Comparison of ENCODE assay signal across 28 cellular contexts in the genomic region with DNA sequence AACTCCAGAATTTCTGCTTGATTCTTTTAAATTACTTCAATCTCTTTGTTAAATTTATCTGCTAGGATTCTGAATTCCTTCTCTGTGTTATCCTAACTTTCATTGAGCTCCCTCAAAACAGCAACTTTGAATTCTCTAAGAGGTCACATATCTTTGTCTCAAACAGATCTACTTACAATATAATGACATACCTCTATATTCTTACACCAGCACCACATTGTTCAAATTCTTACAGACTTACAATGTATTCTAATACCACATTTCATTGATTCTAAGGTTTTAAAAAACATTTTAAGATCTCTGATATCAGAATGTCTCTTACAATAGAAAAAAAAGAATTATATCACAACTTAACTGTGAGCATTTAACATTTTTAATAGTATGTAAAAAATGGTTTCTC.
"Had no signal": no experiment of that assay in that cellular context is flagged by ENCODE, and none has a peak within 500 bp of the region (broad histone marks: within the 10 kb centered on the region; RNA-seq: fewer than 3 reads in every experiment).

No MANE protein-coding gene starts in this region.

- H3K4me1 Mint-ChIP-seq: activated B cell treated with CpG ODN at 0.5 μM for 24 hours; immature natural killer cell; naive thymus-derived CD4-positive, alpha-beta T cell; stimulated activated memory B cell treated with anti-CD40 and anti-IgM and Interleukin-4, amounts not matched to agents 10 μg/mL and 1 μg/mL and 100 μg/mL, for 72 hours had no signal

- H3K4me3 ChIP-seq: body of pancreas, cardiac muscle cell, ovary, sigmoid colon, smooth muscle cell, stomach, thyroid gland, upper lobe of left lung had no signal

- H3K9me3 Mint-ChIP-seq: activated CD8-positive, alpha-beta T cell treated with anti-CD3 and anti-CD28 coated beads for 36 hours had no signal

- H3K36me3 Mint-ChIP-seq: activated naive CD4-positive, alpha-beta T cell treated with anti-CD3 and anti-CD28 coated beads, Interleukin-2, amount 50 U/mL, for 72 hours; immature natural killer cell; naive thymus-derived CD4-positive, alpha-beta T cell; stimulated activated memory B cell treated with anti-CD40 and anti-IgM and Interleukin-4, amounts not matched to agents 10 μg/mL and 1 μg/mL and 100 μg/mL, for 72 hours had no signal

- H3K27ac Mint-ChIP-seq: activated B cell treated with CpG ODN at 0.5 μM for 24 hours; activated CD8-positive, alpha-beta T cell treated with anti-CD3 and anti-CD28 coated beads for 36 hours; activated naive CD4-positive, alpha-beta T cell treated with anti-CD3 and anti-CD28 coated beads, Interleukin-2, amount 50 U/mL, for 72 hours; activated T-cell treated with anti-CD3 and anti-CD28 coated beads, Interleukin-2, amount 50 U/mL, for 72 hours; immature natural killer cell; naive thymus-derived CD4-positive, alpha-beta T cell; progenitor cell of endocrine pancreas; stimulated activated memory B cell treated with anti-CD40 and anti-IgM and Interleukin-4, amounts not matched to agents 10 μg/mL and 1 μg/mL and 100 μg/mL, for 72 hours had no signal

- H3K27me3 ChIP-seq: body of pancreas, cardiac muscle cell, ovary, sigmoid colon, stomach, thyroid gland, upper lobe of left lung had no signal

- DNase-seq: activated B cell treated with CpG ODN at 0.5 μM for 24 hours; activated CD4-positive, alpha-beta T cell treated with anti-CD3 and anti-CD28 coated beads, Interleukin-2, amount 50 U/mL, for 1 hour; activated CD8-positive, alpha-beta T cell treated with anti-CD3 and anti-CD28 coated beads for 36 hours; activated naive CD4-positive, alpha-beta T cell; activated T-cell treated with anti-CD3 and anti-CD28 coated beads, Interleukin-2, amount 50 U/mL, for 72 hours; body of pancreas; foreskin fibroblast; head of caudate nucleus; hypothalamus; immature natural killer cell; midbrain; naive thymus-derived CD4-positive, alpha-beta T cell; ovary; retina; sigmoid colon; stimulated activated CD4-positive, alpha-beta T cell treated with anti-CD3 and anti-CD28 coated beads, Interleukin-1b, Interleukin-23, amount 100 ng/mL, for 48 hours; stimulated activated CD4-positive, alpha-beta T cell treated with anti-CD3 and anti-CD28 coated beads, Interleukin-4, amount 100 ng/mL, for 4 hours; stimulated activated CD8-positive, alpha-beta memory T cell treated with anti-CD3 and anti-CD28 coated beads, Interleukin-4, amount 100 ng/mL, for 48 hours; stomach; T-helper 2 cell; thyroid gland; upper lobe of left lung had no signal

- H3K4me3 Mint-ChIP-seq: activated B cell treated with CpG ODN at 0.5 μM for 24 hours; activated CD8-positive, alpha-beta T cell treated with anti-CD3 and anti-CD28 coated beads for 36 hours; activated T-cell treated with anti-CD3 and anti-CD28 coated beads, Interleukin-2, amount 50 U/mL, for 72 hours; immature natural killer cell; naive thymus-derived CD4-positive, alpha-beta T cell; stimulated activated memory B cell treated with anti-CD40 and anti-IgM and Interleukin-4, amounts not matched to agents 10 μg/mL and 1 μg/mL and 100 μg/mL, for 72 hours had no signal

- H3K27ac ChIP-seq: body of pancreas, cardiac muscle cell, ovary, sigmoid colon, stomach, thyroid gland, upper lobe of left lung had no signal

- H3K9me3 ChIP-seq: body of pancreas, ovary, sigmoid colon, stomach, thyroid gland, upper lobe of left lung had no signal

- H3K36me3 ChIP-seq: cardiac muscle cell, ovary, sigmoid colon, stomach, thyroid gland, upper lobe of left lung had no signal

- H3K27me3 Mint-ChIP-seq: activated B cell treated with CpG ODN at 0.5 μM for 24 hours; progenitor cell of endocrine pancreas; stimulated activated memory B cell treated with anti-CD40 and anti-IgM and Interleukin-4, amounts not matched to agents 10 μg/mL and 1 μg/mL and 100 μg/mL, for 72 hours had no signal

- ATAC-seq: activated CD8-positive, alpha-beta T cell treated with anti-CD3 and anti-CD28 coated beads for 36 hours; activated naive CD4-positive, alpha-beta T cell treated with anti-CD3 and anti-CD28 coated beads, Interleukin-2, amount 50 U/mL, for 72 hours; activated T-cell treated with anti-CD3 and anti-CD28 coated beads, Interleukin-2, amount 50 U/mL, for 72 hours; body of pancreas; esophagus mucosa; naive thymus-derived CD4-positive, alpha-beta T cell; stimulated activated memory B cell treated with anti-CD40 and anti-IgM and Interleukin-4, amounts not matched to agents 10 μg/mL and 1 μg/mL and 100 μg/mL, for 72 hours had no signal

- H3K4me2 ChIP-seq: smooth muscle cell had no signal

- H3K4me1 ChIP-seq: body of pancreas, sigmoid colon, stomach, thyroid gland, upper lobe of left lung had no signal
